ENCODE assay signal across 11 cellular contexts in genomic region chr3:172321035-172321434, GRCh38.
A peak's percentile ranks its signal among the peaks of the same experiment; 100 is the strongest.
DNase-seq lines count a peak whose midpoint lies in the region; ATAC-seq, FAIRE-seq and TF ChIP-seq lines count a peak whose summit lies in the region.
"Had no signal": no experiment of that assay in that cellular context is flagged by ENCODE, and none has a peak within 500 bp of the region (broad histone marks: within the 10 kb centered on the region; RNA-seq: fewer than 3 reads in every experiment).

No MANE protein-coding gene starts in this region.

- peak; percentile 38 for ATAC-seq in HG03175 (IDR thresholded peaks at IDR 0.05; ENCODE audit: unreplicated experiment)
- no peak for ATAC-seq in stimulated activated memory B cell treated with anti-CD40 and anti-IgM and Interleukin-4, amounts not matched to agents 10 μg/mL and 1 μg/mL and 100 μg/mL, for 72 hours
- ATAC-seq: Panc1 had no signal

- H3K79me2 ChIP-seq in astrocyte (ENCODE audit: insufficient read depth, low read length) = peaks cover 28% of the 10 kb centered on the region

- H3K27ac ChIP-seq in astrocyte (ENCODE audit: low read depth, low read length) = peak overlapping the region; percentile 11

- no peak overlapping the region for H3K9ac ChIP-seq in astrocyte (ENCODE audit: low read length)

- peaks cover 27% of the 10 kb centered on the region for H4K20me1 ChIP-seq in astrocyte (ENCODE audit: insufficient read depth, low read length)

- peaks cover 37% of the 10 kb centered on the region for H3K36me3 Mint-ChIP-seq in astrocyte (ENCODE audit: low read depth, unreplicated experiment)
- peaks cover 17% of the 10 kb centered on the region for H3K36me3 Mint-ChIP-seq in stimulated activated memory B cell treated with anti-CD40 and anti-IgM and Interleukin-4, amounts not matched to agents 10 μg/mL and 1 μg/mL and 100 μg/mL, for 72 hours

- FAIRE-seq in astrocyte (lab: Jason Lieb, UNC) = no peak

- TF ChIP-seq CTCF in GM13977 (IDR thresholded peaks at IDR 0.05; ENCODE audit: extremely low read depth, insufficient read depth, missing control alignments) (no peak), astrocyte (IDR thresholded peaks at IDR 0.05; ENCODE audit: insufficient read depth, low read depth, low read length) (peak; percentile 4), BE2C (IDR thresholded peaks at IDR 0.05; ENCODE audit: low read depth, low read length) (no peak)

- no peak overlapping the region for H3K4me3 ChIP-seq in astrocyte (ENCODE audit: insufficient read depth, low read depth, low read length)
- H3K4me3 ChIP-seq in BE2C (ENCODE audit: low read depth, low read length) = no peak overlapping the region

- H3K4me2 ChIP-seq in astrocyte (ENCODE audit: low read length) = no peak overlapping the region

- peak overlapping the region; percentile 18 for H3K4me3 Mint-ChIP-seq in astrocyte (ENCODE audit: unreplicated experiment)
- no peak overlapping the region for H3K4me3 Mint-ChIP-seq in stimulated activated memory B cell treated with anti-CD40 and anti-IgM and Interleukin-4, amounts not matched to agents 10 μg/mL and 1 μg/mL and 100 μg/mL, for 72 hours
- H3K4me3 Mint-ChIP-seq: activated CD4-positive, alpha-beta T cell treated with anti-CD3 and anti-CD28 coated beads, Interleukin-2, amount 10 ng/mL, durations not matched to agents 24 days and 14 days; mesothelial cell of epicardium had no signal

- peaks cover 86% of the 10 kb centered on the region for H3K4me1 Mint-ChIP-seq in astrocyte (ENCODE audit: low read depth, unreplicated experiment)
- peaks cover 8% of the 10 kb centered on the region for H3K4me1 Mint-ChIP-seq in stimulated activated memory B cell treated with anti-CD40 and anti-IgM and Interleukin-4, amounts not matched to agents 10 μg/mL and 1 μg/mL and 100 μg/mL, for 72 hours

- H3K36me3 ChIP-seq in astrocyte (ENCODE audit: insufficient read depth, low read length) = peaks cover 41% of the 10 kb centered on the region
- peaks cover 9% of the 10 kb centered on the region for H3K36me3 ChIP-seq in BE2C

- H3K9me3 Mint-ChIP-seq in astrocyte (ENCODE audit: unreplicated experiment) = no peaks in the 10 kb centered on the region
- no peaks in the 10 kb centered on the region for H3K9me3 Mint-ChIP-seq in stimulated activated memory B cell treated with anti-CD40 and anti-IgM and Interleukin-4, amounts not matched to agents 10 μg/mL and 1 μg/mL and 100 μg/mL, for 72 hours
- H3K9me3 Mint-ChIP-seq: activated CD4-positive, alpha-beta T cell treated with anti-CD3 and anti-CD28 coated beads, Interleukin-2, amount 10 ng/mL, durations not matched to agents 24 days and 14 days; mesothelial cell of epicardium had no signal

- peaks cover 46% of the 10 kb centered on the region for H3K4me1 ChIP-seq in astrocyte (ENCODE audit: insufficient read depth, low read length)
- peaks cover 16% of the 10 kb centered on the region for H3K4me1 ChIP-seq in BE2C

- H3K9me3 ChIP-seq in astrocyte (ENCODE audit: insufficient read depth, low read depth, low read length) (no peaks in the 10 kb centered on the region), BE2C (no peaks in the 10 kb centered on the region)

- H2AFZ ChIP-seq in astrocyte (ENCODE audit: low read depth, low read length) = no peak overlapping the region

- in situ Hi-C loops in GM13977 (cut with MboI; ENCODE audit: low pct_unique_long_range_greater_than_20kb, low sequenced_read_pairs, unreplicated experiment) = no loop called here

- H3K27ac Mint-ChIP-seq in astrocyte (ENCODE audit: unreplicated experiment) = peak overlapping the region; percentile 85
- H3K27ac Mint-ChIP-seq in stimulated activated memory B cell treated with anti-CD40 and anti-IgM and Interleukin-4, amounts not matched to agents 10 μg/mL and 1 μg/mL and 100 μg/mL, for 72 hours = no peak overlapping the region
- H3K27ac Mint-ChIP-seq: activated CD4-positive, alpha-beta T cell treated with anti-CD3 and anti-CD28 coated beads, Interleukin-2, amount 10 ng/mL, durations not matched to agents 24 days and 14 days; mesothelial cell of epicardium had no signal

- H3K27me3 ChIP-seq in astrocyte (ENCODE audit: insufficient read depth, low read length) = no peaks in the 10 kb centered on the region
- H3K27me3 ChIP-seq in BE2C = no peaks in the 10 kb centered on the region

- DNase-seq in GM13977 (ENCODE audit: low spot score) (peak; percentile 45), astrocyte (ENCODE audit: low read depth) (peak; percentile 28), renal cortical epithelial cell (ENCODE audit: low read depth) (peak; percentile 72), T-helper 9 cell (no peak), C1 segment of cervical spinal cord (lab: John Stamatoyannopoulos, UW) (no peak), BE2C (no peak)
- DNase-seq: activated CD4-positive, alpha-beta T cell treated with anti-CD3 and anti-CD28 coated beads, Interleukin-2, amount 10 ng/mL, durations not matched to agents 24 days and 14 days had no signal

- H3K27me3 Mint-ChIP-seq in astrocyte (ENCODE audit: low read depth, unreplicated experiment) = no peaks in the 10 kb centered on the region
- H3K27me3 Mint-ChIP-seq in stimulated activated memory B cell treated with anti-CD40 and anti-IgM and Interleukin-4, amounts not matched to agents 10 μg/mL and 1 μg/mL and 100 μg/mL, for 72 hours = no peaks in the 10 kb centered on the region
- H3K27me3 Mint-ChIP-seq: activated CD4-positive, alpha-beta T cell treated with anti-CD3 and anti-CD28 coated beads, Interleukin-2, amount 10 ng/mL, durations not matched to agents 24 days and 14 days had no signal

Comparison
In these comparisons a context has a peak if more than half of its experiments do, and no peak if none do; other contexts are left out.
1. DNase-seq: peak in GM13977 (single experiment), astrocyte (single experiment) and renal cortical epithelial cell (single experiment); none in T-helper 9 cell (single experiment), C1 segment of cervical spinal cord (0 of 14) and BE2C (single experiment).